In genomic region chr19:14072535-14073231, GRCh38 we compare ENCODE assay signal across 8 cellular contexts. TPM values are rescaled to one million over a fixed set of nuclear protein-coding genes. Genes with fewer than 3 reads are reported as not detected.
A peak's percentile ranks its signal among the peaks of the same experiment; 100 is the strongest.
DNase-seq lines count a peak whose midpoint lies in the region; ATAC-seq and TF ChIP-seq lines count a peak whose summit lies in the region.

Gene MISP3 (plus strand): TSS chr19:14072786. CDS start chr19:14073310, 524 bp downstream.

- no peak for TF ChIP-seq EP300 in sigmoid colon (IDR thresholded peaks at IDR 0.05)

- H3K27me3 ChIP-seq in AG04450 (ENCODE audit: control insufficient read depth, insufficient read depth, low read length) = no peaks in the 10 kb centered on the region
- H3K27me3 ChIP-seq in right cardiac atrium (ENCODE audit: control insufficient read depth, insufficient read depth) = no peaks in the 10 kb centered on the region
- H3K27me3 ChIP-seq in sigmoid colon = no peaks in the 10 kb centered on the region

- CTCF ChIA-PET in AG04450 (lab: Charles Lee) = interaction anchor here (1.1 to 6.4 kb wide), 6 partner anchors 12 to 193 kb away, joined by 3 to 68 read pairs (median 10); partner anchors contain the start of genes PALM3 and RLN3

- H3K27ac Mint-ChIP-seq in activated naive CD8-positive, alpha-beta T cell = no peak within 1 kb of the TSS

- H3K27me3 Mint-ChIP-seq in activated naive CD8-positive, alpha-beta T cell = no peaks in the 10 kb centered on the region

- H3K9me3 Mint-ChIP-seq in activated naive CD8-positive, alpha-beta T cell (ENCODE audit: low read depth) = no peaks in the 10 kb centered on the region

- H3K9me3 ChIP-seq in AG04450 (ENCODE audit: control insufficient read depth, insufficient read depth, low read length) (no peaks in the 10 kb centered on the region; the same call in 1 of the 2 replicates), right cardiac atrium (ENCODE audit: control insufficient read depth, low read length) (no peaks in the 10 kb centered on the region), sigmoid colon (no peaks in the 10 kb centered on the region)

- DNase-seq in AG04450 (ENCODE audit: low read depth, low spot score) (no peak), NCI-H2227 (lab: John Stamatoyannopoulos, UW; ENCODE audit: unreplicated experiment) (peak; percentile 50), right cardiac atrium (peak; percentile 53 to 81 (median 81)), sigmoid colon (peak; percentile 75), SIG-M5 treated with dmso at 0.1 percent for 504 hours (lab: John Stamatoyannopoulos, UW; ENCODE audit: unreplicated experiment) (no peak)

- H3K27ac ChIP-seq in AG04450 (ENCODE audit: low read depth, low read length) (no peak within 1 kb of the TSS), right cardiac atrium (ENCODE audit: low read length) (peak within 1 kb of the TSS; percentile 84), sigmoid colon (peak within 1 kb of the TSS; percentile 87 to 93 (median 91))

- H3K4me3 ChIP-seq in AG04450 (ENCODE audit: low read depth, low read length) = peak within 1 kb of the TSS; percentile 74
- peak within 1 kb of the TSS; percentile 68 for H3K4me3 ChIP-seq in right cardiac atrium (ENCODE audit: low read length)
- H3K4me3 ChIP-seq in sigmoid colon = peak within 1 kb of the TSS; percentile 42 to 77 (median 62)

- H3K4me3 Mint-ChIP-seq in activated naive CD8-positive, alpha-beta T cell = peak within 1 kb of the TSS; percentile 92

- POLR2A ChIA-PET in AG04450 (lab: Yijun Ruan, JAX) = interaction anchor here (0.6 kb wide), 1 partner anchor 9 kb away, joined by 3 read pairs; no protein-coding TSS in a partner anchor

- TF ChIP-seq CTCF in AG04450 (IDR thresholded peaks at IDR 0.05; ENCODE audit: low read depth, low read length) (no peak), sigmoid colon (IDR thresholded peaks at IDR 0.05) (no peak)

- under 1% methylated on average over 49 of the region's 49 CpGs for WGBS in right cardiac atrium
- 1% methylated on average over 49 of the region's 49 CpGs for WGBS in sigmoid colon, 2 donors

- ATAC-seq in GM19397 (IDR thresholded peaks at IDR 0.05; ENCODE audit: unreplicated experiment) = peak; percentile 16
- ATAC-seq in right cardiac atrium = peak; percentile 28 to 31
- no peak for ATAC-seq in GM21528 (IDR thresholded peaks at IDR 0.05; ENCODE audit: low FRiP score, unreplicated experiment)

- no peaks in the 10 kb centered on the region for H3K36me3 Mint-ChIP-seq in activated naive CD8-positive, alpha-beta T cell

- TF ChIP-seq POLR2A in sigmoid colon (IDR thresholded peaks at IDR 0.05) = peak in 1 of 2 donors; percentile 34

- intact Hi-C loops in right cardiac atrium (cut with DNase I) (loop anchor here in 3 of 4 donors (2.0 to 5.0 kb wide), 3 partner anchors 45 to 192 kb away; partner anchors contain the start of gene PRKACA (in 1 of the 3)), sigmoid colon (cut with DNase I) (loop anchor here (1.0 to 2.0 kb wide), 3 partner anchors 40 to 192 kb away; partner anchors contain the start of gene RFX1)

- H3K4me1 ChIP-seq in right cardiac atrium (ENCODE audit: control insufficient read depth, insufficient read depth, low read length) (peaks cover 2% of the 10 kb centered on the region), sigmoid colon (peaks cover 0 to 41% (median 38%) of the 10 kb centered on the region in 4 donors)

- H3K4me1 Mint-ChIP-seq in activated naive CD8-positive, alpha-beta T cell (ENCODE audit: low read depth) = peaks cover 16% of the 10 kb centered on the region

- H3K36me3 ChIP-seq in sigmoid colon = no peaks in the 10 kb centered on the region

RNA-seq across cellular contexts. Expression of gene MISP3, which starts in this region (rescaled TPM):
- 0.27 and 0.56 TPM in 2 replicates for polyA plus RNA-seq in AG04450 (2011; rRNA removed)
- polyA minus RNA-seq in AG04450 (2011; rRNA and poly(A)+ RNA removed) = not detected in 2 replicates
- 10 to 100 TPM in 1 of 4 donors, 1 to 10 TPM in 3; 6.4 to 10.3 (median 9.2) TPM for total RNA-seq in right cardiac atrium
- polyA plus RNA-seq in right cardiac atrium = 11.1 TPM
- 1 to 10 TPM; 1.4 to 3.8 (median 1.7) TPM for total RNA-seq in sigmoid colon
- polyA plus RNA-seq in sigmoid colon = 10 to 100 TPM; 22.7 to 26.4 (median 25.2) TPM

Comparison
In these comparisons a context has a peak if more than half of its experiments do, and no peak if none do; other contexts are left out.
1. DNase-seq: peak in NCI-H2227 (single experiment), right cardiac atrium (3 of 3) and sigmoid colon (single experiment); none in AG04450 (single experiment) and SIG-M5 treated with dmso at 0.1 percent for 504 hours (single experiment).
2. Peak in every context shown above with its lines, with median percentiles within 50 percentile points of each other: H3K4me3 ChIP-seq.